In the genomic region with DNA sequence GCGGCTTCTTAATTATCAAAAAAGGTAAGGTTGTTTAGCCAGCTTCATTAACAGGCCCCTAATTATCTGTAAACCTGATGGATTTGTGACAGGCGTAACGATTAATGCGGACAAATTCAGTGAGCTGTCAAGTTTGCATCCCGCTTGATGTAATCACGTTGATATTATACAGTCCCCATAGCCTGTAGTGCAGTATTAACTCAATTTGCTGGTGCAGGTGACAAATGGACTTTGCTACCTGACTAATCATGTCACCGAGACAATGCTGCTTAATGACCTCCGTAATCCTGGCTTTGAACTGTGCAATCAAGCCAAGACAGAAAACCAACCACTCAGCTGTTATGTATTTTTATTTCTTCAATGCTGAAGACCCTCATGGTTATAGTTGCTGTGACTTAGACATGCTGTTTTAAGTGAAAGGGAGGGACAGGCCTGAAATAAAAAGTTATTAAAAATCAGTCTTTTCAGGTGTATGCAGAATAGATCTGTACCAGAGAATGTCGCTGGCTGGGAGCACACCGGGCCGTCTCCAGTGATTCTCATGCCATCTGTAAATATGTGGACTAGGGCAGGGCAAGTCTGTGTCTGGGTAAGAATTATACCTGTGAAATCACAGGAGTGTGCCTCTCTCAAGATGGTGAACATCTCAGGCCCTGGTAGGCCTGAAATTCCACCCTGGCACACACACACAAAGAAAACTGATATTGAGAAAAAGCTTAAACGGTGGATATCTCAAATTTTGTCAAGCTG, we compare ENCODE assay signal across 11 cellular contexts. TPM values are rescaled to one million over a fixed set of nuclear protein-coding genes. Genes with fewer than 3 reads are reported as not detected.
A peak's percentile ranks its signal among the peaks of the same experiment; 100 is the strongest.
DNase-seq lines count a peak whose midpoint lies in the region; ATAC-seq and TF ChIP-seq lines count a peak whose summit lies in the region.
"Had no signal": no experiment of that assay in that cellular context is flagged by ENCODE, and none has a peak within 500 bp of the region (broad histone marks: within the 10 kb centered on the region; RNA-seq: fewer than 3 reads in every experiment).

No MANE protein-coding gene starts in this region.

- TF ChIP-seq POLR2A in testis (IDR thresholded peaks at IDR 0.05), result no peak

- no peaks in the 10 kb centered on the region for H3K9me3 ChIP-seq in testis

- peaks cover 84% of the 10 kb centered on the region for H3K4me1 Mint-ChIP-seq in activated naive CD4-positive, alpha-beta T cell treated with anti-CD3 and anti-CD28 coated beads, Interleukin-2, amount 50 U/mL, for 24 hours
- peaks cover 55% of the 10 kb centered on the region for H3K4me1 Mint-ChIP-seq in activated CD8-positive, alpha-beta T cell treated with anti-CD3 and anti-CD28 coated beads, Interleukin-2, amount 10 ng/mL, durations not matched to agents 7 days and 5 days (ENCODE audit: low read depth)
- H3K4me1 Mint-ChIP-seq in glutamatergic neuron (ENCODE audit: low read depth, unreplicated experiment), result peaks cover 30% of the 10 kb centered on the region

- CTCF ChIA-PET in activated CD8-positive, alpha-beta T cell treated with anti-CD3 and anti-CD28 coated beads, Interleukin-2, amount 10 ng/mL, durations not matched to agents 7 days and 5 days (lab: Charles Lee), result interaction anchor here (1.4 to 1.6 kb wide), 2 partner anchors 10 to 29 kb away, joined by 3 to 4 read pairs; no protein-coding TSS in a partner anchor

- intact Hi-C loops in testis (cut with DNase I; ENCODE audit: low total_unique reads), result no loop called here

- peak overlapping the region; percentile 90 for H3K27ac Mint-ChIP-seq in activated naive CD4-positive, alpha-beta T cell treated with anti-CD3 and anti-CD28 coated beads, Interleukin-2, amount 50 U/mL, for 24 hours
- peak overlapping the region; percentile 46 for H3K27ac Mint-ChIP-seq in activated CD8-positive, alpha-beta T cell treated with anti-CD3 and anti-CD28 coated beads, Interleukin-2, amount 10 ng/mL, durations not matched to agents 7 days and 5 days
- H3K27ac Mint-ChIP-seq in glutamatergic neuron (ENCODE audit: unreplicated experiment), result no peak overlapping the region
- H3K27ac Mint-ChIP-seq: dendritic cell treated with granulocyte-macrophage colony-stimulating factor and Interleukin-4, amounts not matched to agents 40 ng/mL and 50 ng/mL, for 4 days had no signal

- H3K27me3 Mint-ChIP-seq in activated naive CD4-positive, alpha-beta T cell treated with anti-CD3 and anti-CD28 coated beads, Interleukin-2, amount 50 U/mL, for 24 hours, result no peaks in the 10 kb centered on the region
- H3K27me3 Mint-ChIP-seq in activated CD8-positive, alpha-beta T cell treated with anti-CD3 and anti-CD28 coated beads, Interleukin-2, amount 10 ng/mL, durations not matched to agents 7 days and 5 days (ENCODE audit: low read depth), result no peaks in the 10 kb centered on the region
- peaks cover 14% of the 10 kb centered on the region for H3K27me3 Mint-ChIP-seq in glutamatergic neuron (ENCODE audit: unreplicated experiment)
- H3K27me3 Mint-ChIP-seq: dendritic cell treated with granulocyte-macrophage colony-stimulating factor and Interleukin-4, amounts not matched to agents 40 ng/mL and 50 ng/mL, for 4 days had no signal

- H3K4me1 ChIP-seq in testis, result peaks cover 32% of the 10 kb centered on the region

- H3K36me3 ChIP-seq in testis (ENCODE audit: low read depth, missing control alignments), result no peaks in the 10 kb centered on the region

- no peaks in the 10 kb centered on the region for H3K9me3 Mint-ChIP-seq in activated naive CD4-positive, alpha-beta T cell treated with anti-CD3 and anti-CD28 coated beads, Interleukin-2, amount 50 U/mL, for 24 hours
- no peaks in the 10 kb centered on the region for H3K9me3 Mint-ChIP-seq in activated CD8-positive, alpha-beta T cell treated with anti-CD3 and anti-CD28 coated beads, Interleukin-2, amount 10 ng/mL, durations not matched to agents 7 days and 5 days (ENCODE audit: insufficient read depth)
- H3K9me3 Mint-ChIP-seq in glutamatergic neuron (ENCODE audit: unreplicated experiment), result peaks cover 25% of the 10 kb centered on the region
- H3K9me3 Mint-ChIP-seq: dendritic cell treated with granulocyte-macrophage colony-stimulating factor and Interleukin-4, amounts not matched to agents 40 ng/mL and 50 ng/mL, for 4 days had no signal

- peak overlapping the region; percentile 89 for H3K27ac ChIP-seq in testis

- TF ChIP-seq CTCF in testis (IDR thresholded peaks at IDR 0.05) (no peak), glutamatergic neuron (IDR thresholded peaks at IDR 0.05; ENCODE audit: partially characterized antibody, unreplicated experiment) (no peak)

- H3K36me3 Mint-ChIP-seq in activated naive CD4-positive, alpha-beta T cell treated with anti-CD3 and anti-CD28 coated beads, Interleukin-2, amount 50 U/mL, for 24 hours, result peaks cover 2% of the 10 kb centered on the region
- H3K36me3 Mint-ChIP-seq in activated CD8-positive, alpha-beta T cell treated with anti-CD3 and anti-CD28 coated beads, Interleukin-2, amount 10 ng/mL, durations not matched to agents 7 days and 5 days (ENCODE audit: low read depth), result peaks cover 26% of the 10 kb centered on the region
- H3K36me3 Mint-ChIP-seq in glutamatergic neuron (ENCODE audit: unreplicated experiment), result no peaks in the 10 kb centered on the region

- no peak for ATAC-seq in activated CD8-positive, alpha-beta T cell treated with anti-CD3 and anti-CD28 coated beads, Interleukin-2, amount 10 ng/mL, durations not matched to agents 7 days and 5 days
- ATAC-seq in left lobe of liver (peak; percentile 25), GM18517 (IDR thresholded peaks at IDR 0.05; ENCODE audit: unreplicated experiment) (no peak)

- DNase-seq in activated naive CD4-positive, alpha-beta T cell treated with anti-CD3 and anti-CD28 coated beads, Interleukin-2, amount 50 U/mL, for 16 hours, result no peak
- no peak for DNase-seq in activated CD8-positive, alpha-beta T cell treated with anti-CD3 and anti-CD28 coated beads, Interleukin-2, amount 10 ng/mL, durations not matched to agents 7 days and 5 days
- DNase-seq in left lobe of liver (ENCODE audit: low spot score) (no peak), testis (no peak), glutamatergic neuron (no peak), SKM-1 treated with dmso at 0.1 percent for 144 hours (lab: John Stamatoyannopoulos, UW; ENCODE audit: unreplicated experiment) (no peak)
- DNase-seq: activated CD8-positive, alpha-beta memory T cell treated with anti-CD3 and anti-CD28 coated beads, Interleukin-2, amount 50 U/mL, for 48 hours; occipital lobe had no signal

- 69 to 74% methylated on average over 12 of the region's 12 CpGs for WGBS in testis, 2 donors

- POLR2A ChIA-PET in activated CD8-positive, alpha-beta T cell treated with anti-CD3 and anti-CD28 coated beads, Interleukin-2, amount 10 ng/mL, durations not matched to agents 7 days and 5 days (lab: Charles Lee), result no interaction called here

- H3K27me3 ChIP-seq in testis, result no peaks in the 10 kb centered on the region

- H3K4me3 Mint-ChIP-seq in activated naive CD4-positive, alpha-beta T cell treated with anti-CD3 and anti-CD28 coated beads, Interleukin-2, amount 50 U/mL, for 24 hours, result peak overlapping the region; percentile 33
- H3K4me3 Mint-ChIP-seq in activated CD8-positive, alpha-beta T cell treated with anti-CD3 and anti-CD28 coated beads, Interleukin-2, amount 10 ng/mL, durations not matched to agents 7 days and 5 days, result no peak overlapping the region
- no peak overlapping the region for H3K4me3 Mint-ChIP-seq in glutamatergic neuron (ENCODE audit: unreplicated experiment)
- H3K4me3 Mint-ChIP-seq: dendritic cell treated with granulocyte-macrophage colony-stimulating factor and Interleukin-4, amounts not matched to agents 40 ng/mL and 50 ng/mL, for 4 days had no signal

- peak overlapping the region in 1 of 2 donors; percentile 73 for H3K4me3 ChIP-seq in testis

RNA-seq across cellular contexts. Expression of a gene that starts 4.3 kb away (rescaled TPM):
- total RNA-seq in activated CD8-positive, alpha-beta T cell treated with anti-CD3 and anti-CD28 coated beads, Interleukin-2, amount 10 ng/mL, durations not matched to agents 7 days and 5 days, result 10 to 100 TPM; 16.7 to 16.8 TPM
- total RNA-seq in left lobe of liver, result 12.1 TPM
- 10 to 100 TPM; 18.4 to 36.2 TPM for total RNA-seq in testis
- polyA plus RNA-seq in testis (ENCODE audit: insufficient read depth, low read depth, low replicate concordance), result 12.8 TPM
- 5.3 TPM for total RNA-seq in glutamatergic neuron (ENCODE audit: unreplicated experiment)

RNA-seq across cellular contexts. Expression of a gene that starts 6.0 kb away (rescaled TPM):
- 10 to 100 TPM; 21.8 to 21.9 TPM for total RNA-seq in activated CD8-positive, alpha-beta T cell treated with anti-CD3 and anti-CD28 coated beads, Interleukin-2, amount 10 ng/mL, durations not matched to agents 7 days and 5 days
- 25.4 TPM for total RNA-seq in left lobe of liver
- total RNA-seq in testis, result 10 to 100 TPM; 13.9 to 27.9 TPM
- 15.7 TPM for polyA plus RNA-seq in testis (ENCODE audit: insufficient read depth, low read depth, low replicate concordance)
- 20.4 TPM for total RNA-seq in glutamatergic neuron (ENCODE audit: unreplicated experiment)
